1 cellular context compared by ENCODE assay signal in the genomic region with DNA sequence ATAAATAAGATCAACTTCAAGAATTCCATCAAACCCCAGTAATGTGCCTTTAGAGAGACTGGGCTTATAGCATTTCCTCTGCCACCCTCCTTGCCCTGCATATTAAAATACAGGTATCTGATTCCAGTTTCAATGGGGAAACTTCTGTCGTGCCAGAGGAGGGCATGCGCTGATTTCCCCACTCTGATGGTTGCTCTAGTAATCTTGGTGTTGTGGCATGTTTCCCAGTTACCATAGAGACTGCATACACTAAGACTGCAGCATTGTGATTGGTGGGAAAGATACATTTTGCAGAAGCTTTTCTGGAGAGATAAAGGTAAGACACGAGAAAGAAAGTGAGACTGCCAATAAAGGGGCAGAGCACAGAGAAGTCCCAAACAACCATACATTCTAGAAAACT.
TF ChIP-seq lines count a peak whose summit lies in the region.

No MANE protein-coding gene starts in this region.

TF ChIP-seq in GM23338, 12 proteins besides CTCF, POLR2A, EP300 and RAD21 (continued from another document):
- TF ChIP-seq, protein P1, sequence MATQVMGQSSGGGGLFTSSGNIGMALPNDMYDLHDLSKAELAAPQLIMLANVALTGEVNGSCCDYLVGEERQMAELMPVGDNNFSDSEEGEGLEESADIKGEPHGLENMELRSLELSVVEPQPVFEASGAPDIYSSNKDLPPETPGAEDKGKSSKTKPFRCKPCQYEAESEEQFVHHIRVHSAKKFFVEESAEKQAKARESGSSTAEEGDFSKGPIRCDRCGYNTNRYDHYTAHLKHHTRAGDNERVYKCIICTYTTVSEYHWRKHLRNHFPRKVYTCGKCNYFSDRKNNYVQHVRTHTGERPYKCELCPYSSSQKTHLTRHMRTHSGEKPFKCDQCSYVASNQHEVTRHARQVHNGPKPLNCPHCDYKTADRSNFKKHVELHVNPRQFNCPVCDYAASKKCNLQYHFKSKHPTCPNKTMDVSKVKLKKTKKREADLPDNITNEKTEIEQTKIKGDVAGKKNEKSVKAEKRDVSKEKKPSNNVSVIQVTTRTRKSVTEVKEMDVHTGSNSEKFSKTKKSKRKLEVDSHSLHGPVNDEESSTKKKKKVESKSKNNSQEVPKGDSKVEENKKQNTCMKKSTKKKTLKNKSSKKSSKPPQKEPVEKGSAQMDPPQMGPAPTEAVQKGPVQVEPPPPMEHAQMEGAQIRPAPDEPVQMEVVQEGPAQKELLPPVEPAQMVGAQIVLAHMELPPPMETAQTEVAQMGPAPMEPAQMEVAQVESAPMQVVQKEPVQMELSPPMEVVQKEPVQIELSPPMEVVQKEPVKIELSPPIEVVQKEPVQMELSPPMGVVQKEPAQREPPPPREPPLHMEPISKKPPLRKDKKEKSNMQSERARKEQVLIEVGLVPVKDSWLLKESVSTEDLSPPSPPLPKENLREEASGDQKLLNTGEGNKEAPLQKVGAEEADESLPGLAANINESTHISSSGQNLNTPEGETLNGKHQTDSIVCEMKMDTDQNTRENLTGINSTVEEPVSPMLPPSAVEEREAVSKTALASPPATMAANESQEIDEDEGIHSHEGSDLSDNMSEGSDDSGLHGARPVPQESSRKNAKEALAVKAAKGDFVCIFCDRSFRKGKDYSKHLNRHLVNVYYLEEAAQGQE (IDR thresholded peaks at IDR 0.05; ENCODE audit: unreplicated experiment), result no peak
